ENCODE assay signal across 1 cellular context in genomic region chr15:45586990-45587860, GRCh38.
TF ChIP-seq lines count a peak whose summit lies in the region.

BLOC1S6 (plus strand) TSS chr15:45587379; CDS start chr15:45587444, 65 bp downstream.

TF ChIP-seq in HepG2, 621 proteins besides CTCF, POLR2A, EP300 and RAD21 (continued from another document and continues in another):
- TF ChIP-seq ZFP82 (CRISPR knock-in tag; IDR thresholded peaks at IDR 0.05; ENCODE audit: borderline replicate concordance) (no peak; the same call in 1 of the 2 replicates), SAP130 (CRISPR knock-in tag; IDR thresholded peaks at IDR 0.05; ENCODE audit: low read depth) (peak; percentile 94), HNRNPUL1 (IDR thresholded peaks at IDR 0.05; ENCODE audit: low read depth, low read length) (0 out of 2 replicates have a peak, but pooled peaks have one; percentile 38), MAFK (conservative IDR thresholded peaks at IDR 0.05 in 1 of 2, IDR thresholded peaks at IDR 0.05 in 1 of 2; ENCODE audit: low read length in 2 of 2) (peak in 1 of 2 experiments; percentile 13; a peak in 1 of 4 replicates), NFATC3 (CRISPR knock-in tag; IDR thresholded peaks at IDR 0.05) (peak; percentile 76; the same call in 1 of the 2 replicates), ASH2L (IDR thresholded peaks at IDR 0.05; ENCODE audit: insufficient read length, low read depth, low read length) (peak; percentile 99), ZNF235 (CRISPR knock-in tag; IDR thresholded peaks at IDR 0.05; ENCODE audit: borderline replicate concordance) (no peak), ZNF253 (CRISPR knock-in tag; IDR thresholded peaks at IDR 0.05; ENCODE audit: borderline replicate concordance) (no peak), SP2 (CRISPR knock-in tag; IDR thresholded peaks at IDR 0.05) (peak; percentile 72), ZNF850 (CRISPR knock-in tag; conservative IDR thresholded peaks at IDR 0.05) (0 out of 2 replicates have a peak, but pooled peaks have one; percentile 20), PAX8 (CRISPR knock-in tag; IDR thresholded peaks at IDR 0.05; ENCODE audit: borderline replicate concordance) (no peak), ETV6 (CRISPR knock-in tag; conservative IDR thresholded peaks at IDR 0.05) (peak; percentile 85; the same call in 1 of the 2 replicates), POLR2AphosphoS2 (IDR thresholded peaks at IDR 0.05; ENCODE audit: low read depth, low read length) (no peak), ZNF776 (CRISPR knock-in tag; IDR thresholded peaks at IDR 0.05) (no peak), RARA (CRISPR knock-in tag; IDR thresholded peaks at IDR 0.05) (no peak), HINFP (CRISPR knock-in tag; IDR thresholded peaks at IDR 0.05; ENCODE audit: low read depth) (peak; percentile 95), FOXA3 (CRISPR knock-in tag; IDR thresholded peaks at IDR 0.05) (peak; percentile 61), CEBPG (CRISPR knock-in tag; IDR thresholded peaks at IDR 0.05) (no peak; the same call in 1 of the 2 replicates), MAFF (IDR thresholded peaks at IDR 0.05; ENCODE audit: low read depth, low read length) (0 out of 2 replicates have a peak, but pooled peaks have one; percentile 4), ZNF768 (CRISPR knock-in tag; IDR thresholded peaks at IDR 0.05) (peak; percentile 81), ZNF556 (CRISPR knock-in tag; IDR thresholded peaks at IDR 0.05; ENCODE audit: borderline replicate concordance) (peak; percentile 88; the same call in 1 of the 2 replicates), ZNF17 (CRISPR knock-in tag; IDR thresholded peaks at IDR 0.05) (no peak), KLF9 (CRISPR knock-in tag; IDR thresholded peaks at IDR 0.05; ENCODE audit: low read depth) (no peak), ZNF20 (CRISPR knock-in tag; IDR thresholded peaks at IDR 0.05) (no peak), ZNF281 (CRISPR knock-in tag; IDR thresholded peaks at IDR 0.05; ENCODE audit: borderline replicate concordance) (peak; percentile 56; the same call in 1 of the 2 replicates), POLR2AphosphoS5 (IDR thresholded peaks at IDR 0.05; ENCODE audit: low read depth, low read length) (peak; percentile 89), DPF2 (CRISPR knock-in tag; IDR thresholded peaks at IDR 0.05; ENCODE audit: borderline replicate concordance, low read depth) (no peak; the same call in 1 of the 2 replicates), RXRA (CRISPR knock-in tag; IDR thresholded peaks at IDR 0.05) (peak; percentile 64; the same call in 1 of the 2 replicates), ARNT2 (CRISPR knock-in tag; IDR thresholded peaks at IDR 0.05; ENCODE audit: low read depth) (peak; percentile 93), KDM1A (CRISPR knock-in tag; IDR thresholded peaks at IDR 0.05) (no peak), KIAA2018 (CRISPR knock-in tag; IDR thresholded peaks at IDR 0.05; ENCODE audit: borderline replicate concordance) (no peak), ZNF407 (CRISPR knock-in tag; IDR thresholded peaks at IDR 0.05; ENCODE audit: not compliant biosample characterization) (peak; percentile 54), HMG20A (CRISPR knock-in tag; IDR thresholded peaks at IDR 0.05; ENCODE audit: borderline replicate concordance) (no peak), ZNF703 (CRISPR knock-in tag; IDR thresholded peaks at IDR 0.05; ENCODE audit: borderline replicate concordance) (peak; percentile 77; the same call in 1 of the 2 replicates), ELF1 (CRISPR knock-in tag; IDR thresholded peaks at IDR 0.05) (peak; percentile 88), ZNF143 (CRISPR knock-in tag; IDR thresholded peaks at IDR 0.05) (peak; percentile 72), FOXK2 (IDR thresholded peaks at IDR 0.05) (no peak)
- TF ChIP-seq, protein P1, sequence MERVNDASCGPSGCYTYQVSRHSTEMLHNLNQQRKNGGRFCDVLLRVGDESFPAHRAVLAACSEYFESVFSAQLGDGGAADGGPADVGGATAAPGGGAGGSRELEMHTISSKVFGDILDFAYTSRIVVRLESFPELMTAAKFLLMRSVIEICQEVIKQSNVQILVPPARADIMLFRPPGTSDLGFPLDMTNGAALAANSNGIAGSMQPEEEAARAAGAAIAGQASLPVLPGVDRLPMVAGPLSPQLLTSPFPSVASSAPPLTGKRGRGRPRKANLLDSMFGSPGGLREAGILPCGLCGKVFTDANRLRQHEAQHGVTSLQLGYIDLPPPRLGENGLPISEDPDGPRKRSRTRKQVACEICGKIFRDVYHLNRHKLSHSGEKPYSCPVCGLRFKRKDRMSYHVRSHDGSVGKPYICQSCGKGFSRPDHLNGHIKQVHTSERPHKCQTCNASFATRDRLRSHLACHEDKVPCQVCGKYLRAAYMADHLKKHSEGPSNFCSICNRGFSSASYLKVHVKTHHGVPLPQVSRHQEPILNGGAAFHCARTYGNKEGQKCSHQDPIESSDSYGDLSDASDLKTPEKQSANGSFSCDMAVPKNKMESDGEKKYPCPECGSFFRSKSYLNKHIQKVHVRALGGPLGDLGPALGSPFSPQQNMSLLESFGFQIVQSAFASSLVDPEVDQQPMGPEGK (CRISPR knock-in tag; IDR thresholded peaks at IDR 0.05) = peak; percentile 77
